ENCODE assay signal across 11 cellular contexts in genomic region chr5:96226941-96227552, GRCh38.
DNase-seq lines count a peak whose midpoint lies in the region; ATAC-seq and TF ChIP-seq lines count a peak whose summit lies in the region.
"Had no signal": no experiment of that assay in that cellular context is flagged by ENCODE, and none has a peak within 500 bp of the region (broad histone marks: within the 10 kb centered on the region; RNA-seq: fewer than 3 reads in every experiment).

No MANE protein-coding gene starts in this region.

- H3K27me3 Mint-ChIP-seq in T-helper 2 cell treated with Interferon-gamma antibody and Interleukin-4, amounts not matched to agents 5 μg/mL and 100 μg/mL, for 36 hours (ENCODE audit: low read depth) = peaks cover 2% of the 10 kb centered on the region

- H3K27ac Mint-ChIP-seq in T-helper 2 cell treated with Interferon-gamma antibody and Interleukin-4, amounts not matched to agents 5 μg/mL and 100 μg/mL, for 36 hours = no peak overlapping the region

- H3K27ac ChIP-seq in ascending aorta (peak overlapping the region; percentile 67 to 79), heart right ventricle (peak overlapping the region in 2 of 10 donors; percentile 37 to 57)
- H3K27ac ChIP-seq: VCaP had no signal

- no peak overlapping the region for H3K4me3 Mint-ChIP-seq in T-helper 2 cell treated with Interferon-gamma antibody and Interleukin-4, amounts not matched to agents 5 μg/mL and 100 μg/mL, for 36 hours

- H3K36me3 Mint-ChIP-seq in T-helper 2 cell treated with Interferon-gamma antibody and Interleukin-4, amounts not matched to agents 5 μg/mL and 100 μg/mL, for 36 hours (ENCODE audit: low read depth) = peaks cover 2% of the 10 kb centered on the region

- 47 to 63% methylated on average over 6 of the region's 6 CpGs for WGBS in heart right ventricle, 2 donors

- peaks cover 7% of the 10 kb centered on the region for H3K9me3 Mint-ChIP-seq in T-helper 2 cell treated with Interferon-gamma antibody and Interleukin-4, amounts not matched to agents 5 μg/mL and 100 μg/mL, for 36 hours

- H3K9me3 ChIP-seq in ascending aorta (no peaks in the 10 kb centered on the region), heart right ventricle (peaks cover 0 to 5% (median 0%) of the 10 kb centered on the region in 11 donors), skeletal muscle satellite cell (replicated peaks; ENCODE audit: low read length) (no peaks in the 10 kb centered on the region)

- H3K9ac ChIP-seq in skeletal muscle satellite cell (ENCODE audit: low read depth, low read length) = peak overlapping the region; percentile 76

- peak in 7 of 8 donors; percentile 41 to 87 (median 69) for ATAC-seq in heart right ventricle
- no peak for ATAC-seq in HG03175 (IDR thresholded peaks at IDR 0.05; ENCODE audit: unreplicated experiment)

- no peaks in the 10 kb centered on the region for H3K36me3 ChIP-seq in ascending aorta
- H3K36me3 ChIP-seq in heart right ventricle = no peaks in the 10 kb centered on the region
- no peaks in the 10 kb centered on the region for H3K36me3 ChIP-seq in skeletal muscle satellite cell (ENCODE audit: insufficient read depth, low read length)

- H3K27me3 ChIP-seq in ascending aorta = no peaks in the 10 kb centered on the region
- H3K27me3 ChIP-seq in heart right ventricle = no peaks in the 10 kb centered on the region
- no peaks in the 10 kb centered on the region for H3K27me3 ChIP-seq in skeletal muscle satellite cell (ENCODE audit: control insufficient read depth, insufficient read depth, low read length)

- H3K4me1 ChIP-seq in ascending aorta = peaks cover 0 to 11% of the 10 kb centered on the region in 2 donors
- H3K4me1 ChIP-seq in heart right ventricle = peaks cover 0 to 12% (median 4%) of the 10 kb centered on the region in 9 donors
- peaks cover 38% of the 10 kb centered on the region for H3K4me1 ChIP-seq in skeletal muscle satellite cell (ENCODE audit: control insufficient read depth, insufficient read depth, low read length)

- H3K4me3 ChIP-seq in ascending aorta = peak overlapping the region in 1 of 2 donors; percentile 26
- no peak overlapping the region for H3K4me3 ChIP-seq in heart right ventricle
- H3K4me3 ChIP-seq in skeletal muscle satellite cell (ENCODE audit: low read length) = peak overlapping the region; percentile 33

- DNase-seq in H4 (ENCODE audit: low spot score) (peak; percentile 70), ascending aorta (ENCODE audit: low spot score in 2 of 2) (peak in 1 of 2 donors; percentile 71), heart right ventricle (no peak), NCI-H524 treated with DMSO at 0.1 percent for 48 hours (lab: John Stamatoyannopoulos, UW) (no peak), erythroblast (lab: John Stamatoyannopoulos, UW) (no peak)
- DNase-seq in T-helper 2 cell treated with Interferon-gamma antibody and Interleukin-4, amounts not matched to agents 5 μg/mL and 100 μg/mL, for 36 hours (ENCODE audit: low spot score) = no peak
- DNase-seq: activated naive CD4-positive, alpha-beta T cell treated with anti-CD3 and anti-CD28 coated beads, Interleukin-2, amount 50 U/mL, for 16 hours; NCI-H2107 had no signal

- no peak for TF ChIP-seq POLR2A in erythroblast (IDR thresholded peaks at IDR 0.05; ENCODE audit: low read length)

- no peaks in the 10 kb centered on the region for H3K4me1 Mint-ChIP-seq in T-helper 2 cell treated with Interferon-gamma antibody and Interleukin-4, amounts not matched to agents 5 μg/mL and 100 μg/mL, for 36 hours (ENCODE audit: low read depth)

- peak overlapping the region; percentile 59 for H3K4me2 ChIP-seq in skeletal muscle satellite cell (ENCODE audit: low read length)

- intact Hi-C loops in ascending aorta (cut with DNase I) = loop anchor here (10.0 kb wide), 1 partner anchor 108 kb away; no protein-coding TSS in a partner anchor
- intact Hi-C loops in heart right ventricle (cut with DNase I) = loop anchor here in 1 of 10 donors (10.0 kb wide), 1 partner anchor 262 kb away; the partner anchor contains the start of gene ELL2

- TF ChIP-seq CTCF in ascending aorta (IDR thresholded peaks at IDR 0.05) (no peak), heart right ventricle (IDR thresholded peaks at IDR 0.05) (no peak)
